ENCODE assay signal across 24 cellular contexts in the genomic region with DNA sequence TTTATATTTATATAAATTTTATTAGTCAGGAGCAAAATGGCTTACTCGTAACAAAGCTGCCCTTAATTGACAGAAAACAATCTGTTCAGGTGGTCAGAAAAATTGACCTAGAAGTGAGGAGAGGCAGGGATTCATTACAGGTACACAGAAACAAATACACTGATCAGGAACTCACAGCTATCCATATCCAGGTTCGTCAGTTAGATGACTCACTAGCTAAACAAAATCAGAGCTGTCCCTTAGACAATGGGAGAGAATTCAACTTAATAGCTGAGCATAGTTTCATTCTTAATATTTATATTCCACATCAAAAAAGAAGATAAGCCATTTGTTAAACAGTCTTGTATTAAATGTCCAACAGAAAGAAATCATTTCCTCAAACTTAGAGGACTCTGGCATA.
"Had no signal": no experiment of that assay in that cellular context is flagged by ENCODE, and none has a peak within 500 bp of the region (broad histone marks: within the 10 kb centered on the region; RNA-seq: fewer than 3 reads in every experiment).

No MANE protein-coding gene starts in this region.

- H3K4me3 Mint-ChIP-seq: naive thymus-derived CD4-positive, alpha-beta T cell; nephron progenitor cell; stimulated activated effector memory CD8-positive, alpha-beta T cell treated with anti-CD3 and anti-CD28 coated beads, Interleukin-12 subunit alpha, Interleukin-12 subunit beta, amount 100 ng/mL, for 72 hours had no signal

- H3K4me1 Mint-ChIP-seq: naive thymus-derived CD4-positive, alpha-beta T cell; nephron progenitor cell; stimulated activated effector memory CD8-positive, alpha-beta T cell treated with anti-CD3 and anti-CD28 coated beads, Interleukin-12 subunit alpha, Interleukin-12 subunit beta, amount 100 ng/mL, for 72 hours had no signal

- ATAC-seq: heart left ventricle; left colon; left ventricle myocardium superior; naive thymus-derived CD4-positive, alpha-beta T cell; right lobe of liver; stimulated activated effector memory CD8-positive, alpha-beta T cell treated with anti-CD3 and anti-CD28 coated beads, Interleukin-12 subunit alpha, Interleukin-12 subunit beta, amount 100 ng/mL, for 72 hours; stimulated activated naive CD8-positive, alpha-beta T cell treated with anti-CD3 and anti-CD28 coated beads, Interleukin-15, Interleukin-2, amounts not matched to agents 100 U/mL and 50 U/mL, for 24 hours had no signal

- DNase-seq: dorsolateral prefrontal cortex; effector CD8-positive, alpha-beta T cell; foreskin melanocyte; heart left ventricle; hippocampal formation; left colon; left ventricle myocardium superior; naive thymus-derived CD4-positive, alpha-beta T cell; nephron progenitor cell; retina; right lobe of liver; stimulated activated CD4-positive, alpha-beta T cell treated with anti-CD3 and anti-CD28 coated beads, Interleukin-4, amount 100 ng/mL, for 1 hour; stimulated activated CD8-positive, alpha-beta memory T cell treated with anti-CD3 and anti-CD28 coated beads, Interleukin-4, amount 100 ng/mL, for 48 hours; stimulated activated naive CD8-positive, alpha-beta T cell treated with anti-CD3 and anti-CD28 coated beads, Interleukin-15, Interleukin-2, amounts not matched to agents 100 U/mL and 50 U/mL, for 24 hours; tibial artery; upper lobe of left lung; uterus had no signal

- H3K9me3 ChIP-seq: esophagus muscularis mucosa, heart left ventricle, prostate gland, right lobe of liver, tibial artery, upper lobe of left lung, uterus had no signal

- H3K36me3 ChIP-seq: prostate gland, uterus had no signal

- H3K79me2 ChIP-seq: parathyroid adenoma had no signal

- H3K4me3 ChIP-seq: coronary artery, dorsolateral prefrontal cortex, esophagus muscularis mucosa, heart left ventricle, lung, prostate gland, right lobe of liver, tibial artery, upper lobe of left lung, uterus had no signal

- H3K9me3 Mint-ChIP-seq: naive thymus-derived CD4-positive, alpha-beta T cell; nephron progenitor cell; stimulated activated effector memory CD8-positive, alpha-beta T cell treated with anti-CD3 and anti-CD28 coated beads, Interleukin-12 subunit alpha, Interleukin-12 subunit beta, amount 100 ng/mL, for 72 hours had no signal

- H2AFZ ChIP-seq: parathyroid adenoma had no signal

- H3K27me3 ChIP-seq: dorsolateral prefrontal cortex, esophagus muscularis mucosa, heart left ventricle, right lobe of liver, tibial artery, upper lobe of left lung, uterus had no signal

- H3K27me3 Mint-ChIP-seq: naive thymus-derived CD4-positive, alpha-beta T cell had no signal

- H3K27ac Mint-ChIP-seq: naive thymus-derived CD4-positive, alpha-beta T cell; nephron progenitor cell; stimulated activated effector memory CD8-positive, alpha-beta T cell treated with anti-CD3 and anti-CD28 coated beads, Interleukin-12 subunit alpha, Interleukin-12 subunit beta, amount 100 ng/mL, for 72 hours had no signal

- H3K4me1 ChIP-seq: parathyroid adenoma, prostate gland, right lobe of liver, tibial artery, upper lobe of left lung, uterus had no signal

- H3K9ac ChIP-seq: parathyroid adenoma had no signal

- H3K27ac ChIP-seq: coronary artery, dorsolateral prefrontal cortex, epithelial cell of prostate, esophagus muscularis mucosa, heart left ventricle, parathyroid adenoma, prostate gland, right lobe of liver, tibial artery, upper lobe of left lung, uterus had no signal
